Comparison of ENCODE assay signal across 8 cellular contexts in the genomic region with DNA sequence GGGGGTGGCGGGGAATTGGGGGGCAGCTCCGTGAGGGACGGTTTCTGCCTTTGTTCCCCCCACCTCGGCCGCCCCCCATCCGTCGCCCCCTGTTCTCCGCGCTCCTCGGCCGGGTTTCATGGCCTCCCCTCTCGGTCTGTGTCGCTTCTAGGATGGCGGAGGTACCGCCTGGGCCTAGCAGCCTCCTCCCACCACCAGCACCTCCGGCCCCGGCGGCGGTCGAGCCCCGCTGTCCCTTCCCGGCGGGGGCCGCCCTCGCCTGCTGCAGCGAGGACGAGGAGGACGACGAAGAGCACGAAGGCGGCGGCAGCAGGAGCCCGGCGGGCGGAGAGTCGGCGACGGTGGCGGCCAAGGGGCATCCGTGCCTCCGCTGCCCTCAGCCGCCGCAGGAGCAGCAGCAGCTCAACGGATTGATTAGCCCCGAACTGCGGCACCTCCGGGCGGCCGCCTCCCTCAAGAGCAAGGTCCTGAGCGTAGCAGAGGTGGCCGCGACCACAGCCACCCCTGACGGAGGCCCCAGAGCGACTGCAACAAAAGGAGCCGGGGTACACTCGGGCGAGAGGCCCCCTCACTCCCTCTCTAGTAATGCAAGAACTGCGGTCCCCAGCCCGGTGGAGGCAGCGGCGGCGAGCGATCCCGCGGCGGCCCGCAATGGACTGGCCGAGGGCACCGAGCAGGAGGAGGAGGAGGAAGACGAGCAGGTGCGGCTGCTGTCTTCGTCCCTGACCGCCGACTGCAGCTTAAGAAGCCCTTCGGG. TPM values are rescaled to one million over a fixed set of nuclear protein-coding genes. Genes with fewer than 3 reads are reported as not detected.
DNase-seq lines count a peak whose midpoint lies in the region; ATAC-seq and TF ChIP-seq lines count a peak whose summit lies in the region.

No MANE protein-coding gene starts in this region.

- in situ Hi-C loops in ACHN (cut with HindIII; ENCODE audit: low pct_ligation_motif_present, low pct_unique_long_range_greater_than_20kb, low sequenced_read_pairs): no loop called here

- H3K9ac ChIP-seq in OCI-LY1 (ENCODE audit: low read length): peak overlapping the region; percentile 83

- H3K4me2 ChIP-seq in OCI-LY1 (ENCODE audit: low read length): peak overlapping the region; percentile 89
- H3K4me2 ChIP-seq in osteoblast (ENCODE audit: insufficient read depth, low read length): peak overlapping the region; percentile 89

- TF ChIP-seq CTCF in OCI-LY1 (IDR thresholded peaks at IDR 0.05; ENCODE audit: low read length) (no peak), osteoblast (IDR thresholded peaks at IDR 0.05; ENCODE audit: extremely low read depth, low read depth, low read length) (no peak)

- H3K9me3 ChIP-seq in OCI-LY1 (ENCODE audit: low read length) (no peaks in the 10 kb centered on the region), osteoblast (ENCODE audit: low read depth, low read length) (no peaks in the 10 kb centered on the region)

- H3K4me1 ChIP-seq in OCI-LY1 (ENCODE audit: insufficient read depth, low read length, severe bottlenecking): peaks cover 34% of the 10 kb centered on the region
- peaks cover 9% of the 10 kb centered on the region for H3K4me1 ChIP-seq in osteoblast (ENCODE audit: insufficient read depth, low read length)

- ATAC-seq in GM18511 (IDR thresholded peaks at IDR 0.05; ENCODE audit: unreplicated experiment) (peak; percentile 50), HG03025 (IDR thresholded peaks at IDR 0.05; ENCODE audit: low FRiP score, unreplicated experiment) (peak; percentile 51)

- H4K20me1 ChIP-seq in OCI-LY1 (ENCODE audit: insufficient read depth, low read length) (no peaks in the 10 kb centered on the region), osteoblast (ENCODE audit: insufficient read depth, low read length) (peaks cover 17% of the 10 kb centered on the region)

- H3K79me2 ChIP-seq in OCI-LY1 (ENCODE audit: insufficient read depth, low read length) (peaks cover 31% of the 10 kb centered on the region), osteoblast (ENCODE audit: insufficient read depth, low read length) (peaks cover 53% of the 10 kb centered on the region)

- H2AFZ ChIP-seq in OCI-LY1 (ENCODE audit: low read length): no peak overlapping the region
- peak overlapping the region; percentile 25 for H2AFZ ChIP-seq in osteoblast (ENCODE audit: low read length)

- H3K27me3 ChIP-seq in OCI-LY1 (ENCODE audit: insufficient read depth, low read length) (no peaks in the 10 kb centered on the region), osteoblast (ENCODE audit: insufficient read depth, low read length) (no peaks in the 10 kb centered on the region)

- H3K27ac ChIP-seq in OCI-LY1 (ENCODE audit: low read depth, low read length, poor library complexity, severe bottlenecking) (no peak overlapping the region), osteoblast (ENCODE audit: low read depth, low read length) (peak overlapping the region; percentile 47)

- H3K9me2 ChIP-seq in OCI-LY1 (ENCODE audit: low read depth, low read length): no peaks in the 10 kb centered on the region

- no peaks in the 10 kb centered on the region for H3F3A ChIP-seq in OCI-LY1 (ENCODE audit: insufficient read depth, low read length)

- H3K4me3 ChIP-seq in OCI-LY1 (ENCODE audit: low read depth, low read length, poor library complexity, severe bottlenecking) (peak overlapping the region; percentile 76), osteoblast (ENCODE audit: insufficient read depth, low read length) (peak overlapping the region; percentile 86)

- H3K36me3 ChIP-seq in OCI-LY1 (ENCODE audit: insufficient read depth, low read length) (no peaks in the 10 kb centered on the region), osteoblast (ENCODE audit: insufficient read depth, low read length) (no peaks in the 10 kb centered on the region)

- DNase-seq in ACHN: peak; percentile 25
- DNase-seq in activated gamma-delta T cell (lab: John Stamatoyannopoulos, UW): peak; percentile 50
- peak; percentile 34 for DNase-seq in glomerular visceral epithelial cell (ENCODE audit: extremely low spot score)
- peak; percentile 51 for DNase-seq in osteoblast (ENCODE audit: insufficient read length, low spot score, missing footprints)
- DNase-seq in NCI-H128 (lab: John Stamatoyannopoulos, UW; ENCODE audit: unreplicated experiment): no peak

RNA-seq across cellular contexts. Expression of a gene that starts 0.6 kb away (rescaled TPM):
- total RNA-seq in osteoblast: 19.5 and 21.8 TPM in 2 replicates
